Comparison of ENCODE assay signal across 1 cellular context in the genomic region with DNA sequence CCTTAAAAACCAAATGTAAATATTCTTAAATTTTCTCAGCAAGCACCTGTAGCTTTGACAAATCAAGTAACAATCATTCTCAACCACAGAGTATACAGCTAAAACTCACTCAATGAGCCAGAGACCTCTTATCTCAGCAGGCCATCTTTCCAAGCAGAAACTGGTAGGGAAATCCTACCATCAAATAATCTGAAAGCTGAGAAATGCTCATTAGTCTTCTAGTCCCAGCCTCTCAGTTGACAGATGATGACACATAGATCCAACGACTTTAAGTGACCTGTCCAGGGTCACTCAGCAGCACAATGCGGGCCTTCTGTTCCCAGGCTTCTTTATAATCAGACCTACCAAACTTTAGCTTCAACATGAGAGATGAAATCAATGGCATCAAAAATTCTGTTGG.
A peak's percentile ranks its signal among the peaks of the same experiment; 100 is the strongest.
TF ChIP-seq lines count a peak whose summit lies in the region.

No MANE protein-coding gene starts in this region.

TF ChIP-seq in K562, 482 proteins besides CTCF, POLR2A, EP300 and RAD21 (continued from another document):
- TF ChIP-seq ZNF197 (CRISPR knock-in tag; IDR thresholded peaks at IDR 0.05; ENCODE audit: low read depth) (no peak), FOXJ2 (tag; IDR thresholded peaks at IDR 0.05) (0 out of 2 replicates have a peak, but pooled peaks have one; percentile 32), EZH2 (IDR thresholded peaks at IDR 0.05; ENCODE audit: borderline replicate concordance, low read depth, low read length) (no peak)
